Comparison of ENCODE assay signal across 22 cellular contexts in the genomic region with DNA sequence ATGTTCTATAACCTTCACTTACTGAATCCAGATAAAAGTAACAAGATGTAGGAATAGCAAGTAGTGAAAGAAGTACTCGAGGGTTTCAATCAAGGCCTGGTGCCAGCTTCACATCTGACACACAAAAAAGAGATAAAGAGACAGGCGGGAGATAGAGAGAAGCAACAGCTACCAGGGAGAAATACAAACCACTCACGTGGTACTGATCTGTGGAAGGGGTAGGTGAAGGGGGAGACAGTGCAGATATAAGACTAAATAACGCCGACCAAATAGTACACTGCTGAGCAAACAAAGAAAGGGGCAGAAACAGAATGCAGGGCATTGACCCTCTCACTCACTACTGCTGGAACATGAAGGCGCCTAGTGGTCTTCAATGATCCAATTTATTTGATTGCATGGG.
A peak's percentile ranks its signal among the peaks of the same experiment; 100 is the strongest.
DNase-seq lines count a peak whose midpoint lies in the region; ATAC-seq and TF ChIP-seq lines count a peak whose summit lies in the region.
"Had no signal": no experiment of that assay in that cellular context is flagged by ENCODE, and none has a peak within 500 bp of the region (broad histone marks: within the 10 kb centered on the region; RNA-seq: fewer than 3 reads in every experiment).

No MANE protein-coding gene starts in this region.

- no peaks in the 10 kb centered on the region for H3K9me3 ChIP-seq in left ventricle myocardium inferior (replicated peaks)
- no peaks in the 10 kb centered on the region for H3K9me3 ChIP-seq in testis
- H3K9me3 ChIP-seq in GM23248 (ENCODE audit: low read depth): no peaks in the 10 kb centered on the region
- H3K9me3 ChIP-seq: A549; BE2C; BLaER1 treated with 17β-estradiol and CSF1 and Interleukin-3, amounts not matched to agents 10 nM and 100 nM; HAP-1 had no signal

- no peaks in the 10 kb centered on the region for H3F3A ChIP-seq in GM23248 (ENCODE audit: insufficient read depth)

- no peak overlapping the region for H3K4me2 ChIP-seq in GM23248 (ENCODE audit: unreplicated experiment)
- H3K4me2 ChIP-seq: A549; BLaER1 treated with 17β-estradiol and CSF1 and Interleukin-3, amounts not matched to agents 10 nM and 100 nM had no signal

- intact Hi-C loops in Right ventricle myocardium inferior (cut with DNase I) (no loop called here), left ventricle myocardium inferior (cut with micrococcal nuclease) (no loop called here), left ventricle myocardium superior (cut with micrococcal nuclease) (no loop called here), cardiac septum (cut with DNase I) (no loop called here), testis (cut with DNase I; ENCODE audit: low total_unique reads) (no loop called here)

- peak; percentile 48 for ATAC-seq in Right ventricle myocardium inferior
- peak; percentile 57 for ATAC-seq in left ventricle myocardium superior
- ATAC-seq: A549, GM12878 had no signal

- H3K9me2 ChIP-seq in GM23248 (ENCODE audit: insufficient read depth): no peaks in the 10 kb centered on the region

- WGBS in testis, 2 donors: 56 to 65% methylated on average over 6 of the region's 6 CpGs
- WGBS in GM23248 (ENCODE audit: low coverage in 1 of 2, low lambda C conversion rate in 2 of 2, missing lambda C conversion rate in 2 of 2), 2 experiments: 80 to 86% methylated on average over 6 of the region's 6 CpGs

- H4K20me1 ChIP-seq in GM23248 (ENCODE audit: insufficient read depth): no peaks in the 10 kb centered on the region
- H4K20me1 ChIP-seq: BLaER1 treated with 17β-estradiol and CSF1 and Interleukin-3, amounts not matched to agents 10 nM and 100 nM had no signal

- in situ Hi-C loops in GM23248 (cut with MboI): no loop called here

- H3K4me3 ChIP-seq in left ventricle myocardium inferior: no peak overlapping the region
- no peak overlapping the region for H3K4me3 ChIP-seq in testis
- no peak overlapping the region for H3K4me3 ChIP-seq in GM23248
- H3K4me3 ChIP-seq: A549; BLaER1 treated with 17β-estradiol and CSF1 and Interleukin-3, amounts not matched to agents 10 nM and 100 nM; GM12878; HAP-1 had no signal

- no peaks in the 10 kb centered on the region for H3K79me2 ChIP-seq in GM23248 (ENCODE audit: insufficient read depth)

- H3K9ac ChIP-seq in GM23248: no peak overlapping the region
- H3K9ac ChIP-seq: BLaER1 treated with 17β-estradiol and CSF1 and Interleukin-3, amounts not matched to agents 10 nM and 100 nM had no signal

- no peak for TF ChIP-seq POLR2A in testis (IDR thresholded peaks at IDR 0.05)

- no peaks in the 10 kb centered on the region for H3K36me3 ChIP-seq in left ventricle myocardium inferior
- H3K36me3 ChIP-seq in testis (ENCODE audit: low read depth, missing control alignments): no peaks in the 10 kb centered on the region
- no peaks in the 10 kb centered on the region for H3K36me3 ChIP-seq in GM23248 (ENCODE audit: low read depth)
- H3K36me3 ChIP-seq: BE2C; BLaER1 treated with 17β-estradiol and CSF1 and Interleukin-3, amounts not matched to agents 10 nM and 100 nM; HAP-1 had no signal

- H3K27ac ChIP-seq in left ventricle myocardium inferior (replicated peaks) (no peak overlapping the region), testis (no peak overlapping the region), GM23248 (no peak overlapping the region)
- H3K27ac ChIP-seq: A549; BLaER1 treated with 17β-estradiol and CSF1 and Interleukin-3, amounts not matched to agents 10 nM and 100 nM had no signal

- DNase-seq in Right ventricle myocardium inferior (ENCODE audit: missing footprints): no peak
- DNase-seq in left ventricle myocardium inferior: no peak
- DNase-seq in left ventricle myocardium superior: no peak
- DNase-seq in cardiac septum (ENCODE audit: low spot score): no peak
- peak; percentile 44 for DNase-seq in testis
- no peak for DNase-seq in GM23248
- DNase-seq: 8988T; ACHN; AML-193; BE2C; CD4-positive, alpha-beta T cell; CD8-positive, alpha-beta memory T cell; DMS 273 treated with DMSO at 0.1 percent for 48 hours; DMS79; EL; GDM1; GOT3; HFFc6 had no signal

- H3K4me1 ChIP-seq in left ventricle myocardium inferior (peaks cover 19% of the 10 kb centered on the region), testis (no peaks in the 10 kb centered on the region), GM23248 (ENCODE audit: insufficient read depth) (no peaks in the 10 kb centered on the region)
- H3K4me1 ChIP-seq: A549; BE2C; BLaER1 treated with 17β-estradiol and CSF1 and Interleukin-3, amounts not matched to agents 10 nM and 100 nM; HAP-1 had no signal

- H3K27me3 ChIP-seq in left ventricle myocardium inferior (ENCODE audit: low read depth): no peaks in the 10 kb centered on the region
- no peaks in the 10 kb centered on the region for H3K27me3 ChIP-seq in testis
- no peaks in the 10 kb centered on the region for H3K27me3 ChIP-seq in GM23248 (replicated peaks; ENCODE audit: insufficient read depth)
- H3K27me3 ChIP-seq: BE2C; BLaER1 treated with 17β-estradiol and CSF1 and Interleukin-3, amounts not matched to agents 10 nM and 100 nM had no signal

- TF ChIP-seq CTCF in left ventricle myocardium inferior (IDR thresholded peaks at IDR 0.05; ENCODE audit: borderline replicate concordance): no peak
- TF ChIP-seq CTCF in testis (IDR thresholded peaks at IDR 0.05): no peak

- no peak overlapping the region for H2AFZ ChIP-seq in GM23248
